ENCODE assay signal across 13 cellular contexts in the genomic region with DNA sequence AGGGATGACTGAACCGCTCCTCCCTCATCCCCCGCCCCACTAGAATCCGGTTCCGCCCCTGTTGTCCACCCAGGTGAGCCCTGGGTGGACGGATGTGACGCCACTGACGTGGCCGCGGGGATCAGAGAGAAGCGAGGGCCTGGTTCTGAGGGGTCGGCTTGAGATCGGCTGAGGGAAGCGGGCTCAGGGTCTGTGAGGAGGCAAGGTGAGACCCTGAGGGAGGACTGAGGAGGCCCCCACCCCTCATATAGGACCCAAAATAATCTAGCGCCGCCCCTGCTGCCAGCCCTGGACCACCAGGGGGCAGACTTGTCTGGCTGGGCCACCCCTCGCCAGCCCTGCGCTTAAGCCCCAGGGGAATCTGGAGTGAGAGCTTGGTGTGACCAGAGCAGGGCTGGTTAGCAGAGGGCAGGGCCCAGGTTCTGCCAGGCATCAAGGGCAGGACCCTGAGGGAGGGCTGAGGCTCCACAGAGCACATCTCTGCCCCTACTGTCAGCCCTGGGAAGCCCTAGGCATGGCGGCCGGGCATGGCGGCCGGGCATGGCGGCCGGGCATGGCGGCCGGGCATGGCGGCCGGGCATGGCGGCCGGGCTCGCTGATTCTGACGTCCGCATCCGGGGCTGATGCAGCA. TPM values are rescaled to one million over a fixed set of nuclear protein-coding genes. Genes with fewer than 3 reads are reported as not detected.
DNase-seq lines count a peak whose midpoint lies in the region; ATAC-seq and TF ChIP-seq lines count a peak whose summit lies in the region.
"Had no signal": no experiment of that assay in that cellular context is flagged by ENCODE, and none has a peak within 500 bp of the region (broad histone marks: within the 10 kb centered on the region; RNA-seq: fewer than 3 reads in every experiment).

Gene MAGEA8 (plus strand): TSS at position 103 of the 631 bp plus-strand sequence. CDS start 3,090 bp downstream, outside the sequence.

- TF ChIP-seq CTCF in GM10266 (IDR thresholded peaks at IDR 0.05; ENCODE audit: control insufficient read depth, insufficient read depth, low read depth, missing control alignments) (peak; percentile 20), Panc1 (IDR thresholded peaks at IDR 0.05) (peak; percentile 48)

- H3K36me3 ChIP-seq in Panc1 (ENCODE audit: control insufficient read depth, insufficient read depth, low read length) = no peaks in the 10 kb centered on the region

- no TSS peak for BruUV-seq in Panc1 (replicated peaks; lab: Mats Ljungman, UMichigan)

- H3K4me1 ChIP-seq in Panc1 (ENCODE audit: control insufficient read depth, insufficient read depth, low read length) = no peaks in the 10 kb centered on the region

- intact Hi-C loops in Panc1 (cut with micrococcal nuclease; ENCODE audit: unreplicated experiment) = no loop called here

- H3K27me3 ChIP-seq in Panc1 (ENCODE audit: control insufficient read depth, insufficient read depth, low read length) = peaks cover 5% of the 10 kb centered on the region; the same call in 1 of the 2 replicates

- H3K9me3 ChIP-seq in Panc1 (ENCODE audit: control insufficient read depth, insufficient read depth, low read depth, low read length) = no peaks in the 10 kb centered on the region

- no peak for ATAC-seq in Panc1
- no peak for ATAC-seq in GM19023 (IDR thresholded peaks at IDR 0.05; ENCODE audit: unreplicated experiment)
- ATAC-seq: effector memory CD8-positive, alpha-beta T cell had no signal

- DNase-seq in COR-L47 (lab: John Stamatoyannopoulos, UW) = peak; percentile 2
- DNase-seq in GM10266 (ENCODE audit: extremely low spot score) = no peak
- no peak for DNase-seq in Panc1 (ENCODE audit: low read depth, low spot score)
- peak; percentile 52 for DNase-seq in iPS-NIHi7 (ENCODE audit: extremely low spot score)
- no peak for DNase-seq in NCI-H345 (lab: John Stamatoyannopoulos, UW)
- DNase-seq in glomerular visceral epithelial cell (ENCODE audit: extremely low spot score) = no peak
- DNase-seq: effector memory CD8-positive, alpha-beta T cell; MM.1S; NCI-H526 treated with DMSO at 0.1 percent for 48 hours; occipital lobe; stimulated activated naive CD4-positive, alpha-beta T cell had no signal

- no peak within 1 kb of the TSS for H3K4me3 ChIP-seq in Panc1 (ENCODE audit: low read depth in 2 of 2, low read length in 2 of 2)

- H3K27ac ChIP-seq in Panc1 (ENCODE audit: low read length) = no peak within 1 kb of the TSS

- POLR2A ChIA-PET in Panc1 (lab: Charles Lee) = no interaction called here

- CTCF ChIA-PET in Panc1 (lab: Charles Lee) = no interaction called here

- in situ Hi-C loops in Panc1 (cut with HindIII; ENCODE audit: low pct_unique_long_range_greater_than_20kb, low sequenced_read_pairs) = no loop called here

RNA-seq across cellular contexts. Expression of gene MAGEA8, which starts in this region (rescaled TPM):
- not detected for total RNA-seq in Panc1 (2021; ENCODE audit: unreplicated experiment)
- polyA plus RNA-seq in Panc1 (2012; ENCODE audit: insufficient read length) = not detected
- total RNA-seq: liver, occipital lobe had no signal
- polyA plus RNA-seq: liver had no signal

Comparison
In these comparisons a context has a peak if more than half of its experiments do, and no peak if none do; other contexts are left out.
1. DNase-seq: peak in COR-L47 (single experiment) and iPS-NIHi7 (single experiment); none in GM10266 (single experiment), Panc1 (single experiment), NCI-H345 (single experiment) and glomerular visceral epithelial cell (single experiment).